ENCODE assay signal across 17 cellular contexts in the genomic region with DNA sequence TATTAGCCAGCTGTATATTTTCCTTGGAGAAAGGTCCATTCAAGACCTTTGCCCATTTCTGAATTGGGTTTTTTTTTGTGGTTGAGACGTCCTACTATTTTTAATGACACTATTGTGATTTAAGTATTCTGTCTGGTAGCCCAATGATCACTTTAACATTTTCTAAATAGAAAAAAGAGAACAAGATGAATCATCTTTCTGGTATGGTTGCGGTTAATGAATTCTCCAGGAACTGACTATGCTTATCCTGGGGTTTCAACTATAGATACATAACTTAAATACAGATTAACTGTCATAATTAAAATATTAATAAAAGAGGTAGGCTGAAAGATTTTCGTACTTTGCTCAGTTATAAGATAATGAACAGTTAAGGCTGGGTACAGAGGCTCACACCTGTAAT. TPM values are rescaled to one million over a fixed set of nuclear protein-coding genes. Genes with fewer than 3 reads are reported as not detected.
DNase-seq lines count a peak whose midpoint lies in the region; TF ChIP-seq lines count a peak whose summit lies in the region.
"Had no signal": no experiment of that assay in that cellular context is flagged by ENCODE, and none has a peak within 500 bp of the region (broad histone marks: within the 10 kb centered on the region; RNA-seq: fewer than 3 reads in every experiment).

No MANE protein-coding gene starts in this region.

- H3K36me3 ChIP-seq in SJCRH30: peaks cover 42% of the 10 kb centered on the region

- no peaks in the 10 kb centered on the region for H3K27me3 ChIP-seq in SJCRH30

- no peak for TF ChIP-seq CTCF in astrocyte of the cerebellum (IDR thresholded peaks at IDR 0.05; ENCODE audit: low read depth, low read length, missing control alignments)

- in situ Hi-C loops in astrocyte of the cerebellum (cut with HindIII; ENCODE audit: low sequenced_read_pairs): no loop called here

- DNase-seq in EH (ENCODE audit: low read depth) (peak; percentile 46), M059J (ENCODE audit: low read depth) (peak; percentile 34), astrocyte of the cerebellum (ENCODE audit: low read depth) (peak; percentile 20), kidney tubule cell (ENCODE audit: low spot score) (peak; percentile 16), putamen (ENCODE audit: low spot score) (no peak), SJCRH30 (no peak)
- DNase-seq in stimulated activated naive CD4-positive, alpha-beta T cell treated with Interleukin-2 at 50 U/mL for 16 hours (lab: John Stamatoyannopoulos, UW): no peak
- no peak for DNase-seq in activated naive CD4-positive, alpha-beta T cell (lab: John Stamatoyannopoulos, UW)
- DNase-seq: NCI-H1048, NCI-H146, NCI-H2081, NCI-H510A treated with DMSO at 0.1 percent for 48 hours, SHP77 had no signal

- H3K4me3 ChIP-seq in astrocyte of the cerebellum (ENCODE audit: low read depth, low read length) (no peak overlapping the region), SJCRH30 (no peak overlapping the region)
- H3K4me3 ChIP-seq: A549, HAP-1, K562 had no signal

- no peaks in the 10 kb centered on the region for H3K9me3 ChIP-seq in SJCRH30 (replicated peaks)
- H3K9me3 ChIP-seq: A549, HAP-1 had no signal

- H3K4me1 ChIP-seq in SJCRH30: no peaks in the 10 kb centered on the region
- H3K4me1 ChIP-seq: A549 had no signal

- no peak overlapping the region for H3K27ac ChIP-seq in SJCRH30
- H3K27ac ChIP-seq: A549, C4-2B had no signal

RNA-seq across cellular contexts. Expression of a gene that starts 51.9 kb away (rescaled TPM):
- total RNA-seq in M059J (2014; rRNA removed; shearing (Covaris generic)): 16.6 and 24.5 TPM in 2 replicates
- total RNA-seq in SJCRH30 (2014; rRNA removed; shearing (Covaris generic)): 60.0 and 64.2 TPM in 2 replicates

RNA-seq across cellular contexts. Expression of a gene that starts 52.0 kb away (rescaled TPM):
- total RNA-seq in M059J (2014; rRNA removed; shearing (Covaris generic)): 85.4 and 114 TPM in 2 replicates
- 141 and 171 TPM in 2 replicates for total RNA-seq in SJCRH30 (2014; rRNA removed; shearing (Covaris generic))

Comparison
In these comparisons a context has a peak if more than half of its experiments do, and no peak if none do; other contexts are left out.
1. DNase-seq: peak in EH (single experiment), M059J (single experiment), astrocyte of the cerebellum (single experiment) and kidney tubule cell (single experiment); none in stimulated activated naive CD4-positive, alpha-beta T cell treated with Interleukin-2 at 50 U/mL for 16 hours (single experiment), putamen (single experiment), SJCRH30 (0 of 2) and activated naive CD4-positive, alpha-beta T cell (0 of 4).